33 cellular contexts compared by ENCODE assay signal in the genomic region with DNA sequence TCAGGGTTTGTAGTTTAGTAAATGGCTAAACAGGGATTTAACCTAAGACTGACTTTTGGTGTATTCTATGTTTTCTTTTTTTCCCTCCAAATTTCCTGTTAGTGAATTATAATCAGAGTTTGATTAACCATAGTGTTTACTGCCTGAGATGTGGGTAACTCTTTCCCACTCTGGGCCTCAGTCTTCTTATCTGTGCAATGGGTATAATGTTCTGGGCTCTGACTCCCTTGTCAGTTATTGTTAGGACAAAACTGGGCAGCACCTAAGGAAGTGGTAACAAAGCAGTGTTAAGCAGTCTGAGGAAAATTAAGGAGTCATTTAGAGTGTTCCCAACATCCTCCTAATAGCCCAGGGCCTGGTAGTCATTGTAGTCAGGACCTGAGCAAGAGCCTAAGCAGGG.
"Had no signal": no experiment of that assay in that cellular context is flagged by ENCODE, and none has a peak within 500 bp of the region (broad histone marks: within the 10 kb centered on the region; RNA-seq: fewer than 3 reads in every experiment).

No MANE protein-coding gene starts in this region.

- H3K9me3 ChIP-seq: adrenal gland, ascending aorta, body of pancreas, breast epithelium had no signal

- ATAC-seq: activated naive CD4-positive, alpha-beta T cell treated with anti-CD3 and anti-CD28 coated beads, Interleukin-2, amount 50 U/mL, for 72 hours; activated naive CD8-positive, alpha-beta T cell treated with anti-CD3 and anti-CD28 coated beads, Interleukin-2, amount 50 U/mL, for 24 hours; activated T-cell treated with anti-CD3 and anti-CD28 coated beads, Interleukin-2, amount 50 U/mL, for 4 hours; activated T-cell treated with anti-CD3 and anti-CD28 coated beads, Interleukin-2, amount 50 U/mL, for 72 hours; activated T-helper 17 cell treated with anti-CD3 and anti-CD28 coated beads, Interleukin-2, amount 50 U/mL, for 72 hours; body of pancreas had no signal

- H3K4me3 ChIP-seq: adrenal gland, ascending aorta, body of pancreas, breast epithelium, cardiac muscle cell had no signal

- FAIRE-seq: astrocyte had no signal

- H3K27me3 ChIP-seq: ascending aorta, body of pancreas had no signal

- H3K36me3 ChIP-seq: adrenal gland, ascending aorta, breast epithelium, cardiac muscle cell had no signal

- DNase-seq: activated effector memory CD4-positive, alpha-beta T cell treated with anti-CD3 and anti-CD28 coated beads, Interleukin-2, amount 50 U/mL, for 16 hours; activated effector memory CD4-positive, alpha-beta T cell treated with Interleukin-2 at 50 U/mL for 16 hours; activated gamma-delta T cell; activated gamma-delta T cell treated with Interleukin-2 at 50 U/mL for 16 hours; activated naive CD4-positive, alpha-beta T cell; activated naive CD4-positive, alpha-beta T cell treated with anti-CD3 and anti-CD28 coated beads for 36 hours; activated naive CD4-positive, alpha-beta T cell treated with anti-CD3 and anti-CD28 coated beads, Interleukin-2, amount 10 ng/mL, durations not matched to agents 7 days and 5 days; activated naive CD4-positive, alpha-beta T cell treated with anti-CD3 and anti-CD28 coated beads, Interleukin-2, amount 50 U/mL, for 16 hours; activated naive CD4-positive, alpha-beta T cell treated with Interleukin-2 at 50 U/mL for 16 hours; activated naive CD8-positive, alpha-beta T cell treated with anti-CD3 and anti-CD28 coated beads for 36 hours; activated naive CD8-positive, alpha-beta T cell treated with anti-CD3 and anti-CD28 coated beads, Interleukin-2, amount 10 ng/mL, durations not matched to agents 7 days and 5 days; activated naive CD8-positive, alpha-beta T cell treated with anti-CD3 and anti-CD28 coated beads, Interleukin-2, amount 50 U/mL, for 24 hours; activated T-cell treated with anti-CD3 and anti-CD28 coated beads for 4 hours; activated T-cell treated with anti-CD3 and anti-CD28 coated beads, Interleukin-2, amount 50 U/mL, for 1 hour; activated T-cell treated with anti-CD3 and anti-CD28 coated beads, Interleukin-2, amount 50 U/mL, for 24 hours; activated T-cell treated with anti-CD3 and anti-CD28 coated beads, Interleukin-2, amount 50 U/mL, for 4 hours; activated T-cell treated with anti-CD3 and anti-CD28 coated beads, Interleukin-2, amount 50 U/mL, for 48 hours; activated T-cell treated with anti-CD3 and anti-CD28 coated beads, Interleukin-2, amount 50 U/mL, for 72 hours; adrenal gland; amniotic stem cell; amygdala; anterior cingulate cortex; aorta; body of pancreas; caudate nucleus; central memory CD4-positive, alpha-beta T cell; cerebellar nuclear complex had no signal

- H3K4me1 ChIP-seq: adrenal gland, ascending aorta, body of pancreas, breast epithelium had no signal

- H3K27ac ChIP-seq: adrenal gland, ascending aorta, body of pancreas, breast epithelium, cardiac muscle cell had no signal
